In genomic region chr12:59134750-59135149, GRCh38 we compare ENCODE assay signal across 22 cellular contexts.
DNase-seq lines count a peak whose midpoint lies in the region; ATAC-seq, FAIRE-seq and TF ChIP-seq lines count a peak whose summit lies in the region.
"Had no signal": no experiment of that assay in that cellular context is flagged by ENCODE, and none has a peak within 500 bp of the region (broad histone marks: within the 10 kb centered on the region; RNA-seq: fewer than 3 reads in every experiment).

No MANE protein-coding gene starts in this region.

- H4K20me1 ChIP-seq in hepatocyte (ENCODE audit: insufficient read depth, poor library complexity, severe bottlenecking) (no peaks in the 10 kb centered on the region), HepG2 (ENCODE audit: insufficient read depth, low read length) (no peaks in the 10 kb centered on the region)
- H4K20me1 ChIP-seq: BLaER1 treated with 17β-estradiol and CSF1 and Interleukin-3, amounts not matched to agents 10 nM and 100 nM had no signal

- peak overlapping the region; percentile 28 for H3K18ac ChIP-seq in neuronal stem cell (ENCODE audit: low read length)

- no peaks in the 10 kb centered on the region for H3K27me3 ChIP-seq in hepatocyte
- no peaks in the 10 kb centered on the region for H3K27me3 ChIP-seq in HepG2 (ENCODE audit: control insufficient read depth in 1 of 2, insufficient read depth in 2 of 2, low read length in 2 of 2)
- H3K27me3 ChIP-seq in neuronal stem cell (ENCODE audit: control insufficient read depth in 3 of 3, insufficient read depth in 3 of 3, low read depth in 1 of 3, low read length in 3 of 3) = no peaks in the 10 kb centered on the region
- H3K27me3 ChIP-seq in small intestine (ENCODE audit: control insufficient read depth in 2 of 2, insufficient read depth in 2 of 2, low read length in 2 of 2) = no peaks in the 10 kb centered on the region
- H3K27me3 ChIP-seq in left ventricle myocardium inferior (ENCODE audit: low read depth) = no peaks in the 10 kb centered on the region
- H3K27me3 ChIP-seq in foreskin keratinocyte = no peaks in the 10 kb centered on the region
- H3K27me3 ChIP-seq: BE2C; BLaER1 treated with 17β-estradiol and CSF1 and Interleukin-3, amounts not matched to agents 10 nM and 100 nM had no signal

- no peak overlapping the region for H2BK5ac ChIP-seq in neuronal stem cell (ENCODE audit: low read length)

- H3K4me2 ChIP-seq in hepatocyte (no peak overlapping the region), HepG2 (ENCODE audit: low read depth, low read length) (no peak overlapping the region), neuronal stem cell (ENCODE audit: insufficient read depth, low read length, poor library complexity, severe bottlenecking) (no peak overlapping the region)
- H3K4me2 ChIP-seq: A549; BLaER1 treated with 17β-estradiol and CSF1 and Interleukin-3, amounts not matched to agents 10 nM and 100 nM; GM23338 had no signal

- POLR2A ChIA-PET in HepG2 (lab: Yijun Ruan, JAX) = no interaction called here

- H3K79me1 ChIP-seq in neuronal stem cell (ENCODE audit: low read depth, low read length) = no peaks in the 10 kb centered on the region

- DNase-seq in hepatocyte (ENCODE audit: low spot score) = peak; percentile 8
- DNase-seq in HepG2 (ENCODE audit: low spot score) = no peak
- DNase-seq in neuronal stem cell (ENCODE audit: low spot score) = no peak
- peak; percentile 24 for DNase-seq in small intestine
- no peak for DNase-seq in left ventricle myocardium inferior
- DNase-seq in D721Med (ENCODE audit: insufficient read length, low spot score) = no peak
- DNase-seq in foreskin keratinocyte = no peak
- DNase-seq: 8988T; ACHN; AML-193; BE2C; CD4-positive, alpha-beta T cell; CD8-positive, alpha-beta memory T cell; DMS53; DMS79 treated with DMSO at 0.1 percent for 48 hours; GF-D8 had no signal

- H3K79me2 ChIP-seq in hepatocyte = no peaks in the 10 kb centered on the region
- H3K79me2 ChIP-seq in HepG2 (ENCODE audit: insufficient read depth, low read length) = no peaks in the 10 kb centered on the region

- H2AFZ ChIP-seq in hepatocyte (no peak overlapping the region), HepG2 (ENCODE audit: low read length) (no peak overlapping the region), neuronal stem cell (ENCODE audit: low read length) (no peak overlapping the region)
- H2AFZ ChIP-seq: GM23338 had no signal

- ATAC-seq in HepG2 = peak; percentile 60
- no peak for ATAC-seq in foreskin keratinocyte
- ATAC-seq: A549, GM23338 had no signal

- no peak overlapping the region for H3K4ac ChIP-seq in neuronal stem cell (ENCODE audit: low read length)

- H3K27ac ChIP-seq in hepatocyte (no peak overlapping the region), HepG2 (ENCODE audit: extremely low read length, insufficient read depth, low read length) (no peak overlapping the region), neuronal stem cell (replicated peaks; ENCODE audit: low read length) (no peak overlapping the region), small intestine (ENCODE audit: low read depth in 1 of 2, low read length in 1 of 2) (no peak overlapping the region), left ventricle myocardium inferior (replicated peaks) (no peak overlapping the region), foreskin keratinocyte (no peak overlapping the region)
- H3K27ac ChIP-seq: A549; BLaER1 treated with 17β-estradiol and CSF1 and Interleukin-3, amounts not matched to agents 10 nM and 100 nM had no signal

- H3K9me3 ChIP-seq in hepatocyte (ENCODE audit: low read depth) (no peaks in the 10 kb centered on the region), HepG2 (ENCODE audit: low read length) (no peaks in the 10 kb centered on the region), neuronal stem cell (replicated peaks in 1 of 2; ENCODE audit: control insufficient read depth in 2 of 2, insufficient read depth in 1 of 2, low read depth in 1 of 2, low read length in 2 of 2) (no peaks in the 10 kb centered on the region), small intestine (ENCODE audit: control insufficient read depth, low read depth) (no peaks in the 10 kb centered on the region), left ventricle myocardium inferior (replicated peaks) (no peaks in the 10 kb centered on the region)
- H3K9me3 ChIP-seq: A549, BE2C, HAP-1 had no signal

- no peaks in the 10 kb centered on the region for H3K4me1 ChIP-seq in hepatocyte (ENCODE audit: insufficient read depth)
- no peaks in the 10 kb centered on the region for H3K4me1 ChIP-seq in HepG2 (ENCODE audit: insufficient read depth, low read length)
- peaks cover 0 to 5% of the 10 kb centered on the region in 2 donors for H3K4me1 ChIP-seq in neuronal stem cell (ENCODE audit: control insufficient read depth in 2 of 2, insufficient read depth in 1 of 2, low read depth in 1 of 2, low read length in 2 of 2)
- H3K4me1 ChIP-seq in small intestine (ENCODE audit: control insufficient read depth in 2 of 2, insufficient read depth in 1 of 2, low read depth in 1 of 2, low read length in 1 of 2) = no peaks in the 10 kb centered on the region
- no peaks in the 10 kb centered on the region for H3K4me1 ChIP-seq in left ventricle myocardium inferior
- H3K4me1 ChIP-seq in foreskin keratinocyte = no peaks in the 10 kb centered on the region
- H3K4me1 ChIP-seq: A549; BE2C; BLaER1 treated with 17β-estradiol and CSF1 and Interleukin-3, amounts not matched to agents 10 nM and 100 nM; HAP-1 had no signal

- no peak overlapping the region for H2BK15ac ChIP-seq in neuronal stem cell (ENCODE audit: low read length)

- H3K9me2 ChIP-seq in hepatocyte (replicated peaks; ENCODE audit: insufficient read depth) = no peaks in the 10 kb centered on the region

- TF ChIP-seq POLR2A in HepG2 (IDR thresholded peaks at IDR 0.05; ENCODE audit: insufficient read depth in 1 of 2, low read depth in 2 of 2, low read length in 2 of 2) = no peak

- intact Hi-C loops in HepG2 (cut with micrococcal nuclease; ENCODE audit: unreplicated experiment) (no loop called here), left ventricle myocardium inferior (cut with micrococcal nuclease) (no loop called here)

- BruUV-seq in HepG2 (replicated peaks; lab: Mats Ljungman, UMichigan) = no TSS peak

- H3K36me3 ChIP-seq in hepatocyte (replicated peaks; ENCODE audit: insufficient read depth, low read depth) (no peaks in the 10 kb centered on the region), HepG2 (replicated peaks in 1 of 2; ENCODE audit: control insufficient read depth in 1 of 2, insufficient read depth in 2 of 2, low read length in 2 of 2) (no peaks in the 10 kb centered on the region), neuronal stem cell (replicated peaks in 1 of 2; ENCODE audit: control insufficient read depth in 2 of 2, insufficient read depth in 2 of 2, low read length in 2 of 2) (no peaks in the 10 kb centered on the region), small intestine (ENCODE audit: control insufficient read depth in 2 of 2, insufficient read depth in 2 of 2, low read length in 2 of 2) (no peaks in the 10 kb centered on the region), left ventricle myocardium inferior (no peaks in the 10 kb centered on the region)
- H3K36me3 ChIP-seq: BE2C; BLaER1 treated with 17β-estradiol and CSF1 and Interleukin-3, amounts not matched to agents 10 nM and 100 nM; HAP-1 had no signal

- H3K23ac ChIP-seq in neuronal stem cell (ENCODE audit: low read depth, low read length, poor library complexity) = no peak overlapping the region

- peak overlapping the region; percentile 90 for H2AK5ac ChIP-seq in neuronal stem cell (ENCODE audit: low read depth, low read length)

- no peak overlapping the region for H4K91ac ChIP-seq in neuronal stem cell (ENCODE audit: low read depth, low read length, poor library complexity)

- peak overlapping the region; percentile 97 for H2BK12ac ChIP-seq in neuronal stem cell (ENCODE audit: low read length)

- no peak for FAIRE-seq in HepG2 (lab: Jason Lieb, UNC)
- no peak for FAIRE-seq in small intestine (lab: Jason Lieb, UNC)
- no peak for FAIRE-seq in D721Med (lab: Jason Lieb, UNC)
- FAIRE-seq: A549, GM12891, GM18507 had no signal

- H3K9ac ChIP-seq in HepG2 (ENCODE audit: insufficient read depth, low read depth, low read length) (no peak overlapping the region), neuronal stem cell (ENCODE audit: low read depth, low read length, poor library complexity) (no peak overlapping the region)
- H3K9ac ChIP-seq: BLaER1 treated with 17β-estradiol and CSF1 and Interleukin-3, amounts not matched to agents 10 nM and 100 nM had no signal

- H3K4me3 ChIP-seq in hepatocyte (no peak overlapping the region), HepG2 (replicated peaks in 1 of 3; ENCODE audit: insufficient read depth in 1 of 3, low read depth in 2 of 3, low read length in 3 of 3) (no peak overlapping the region), neuronal stem cell (ENCODE audit: low read length in 2 of 2) (no peak overlapping the region), small intestine (ENCODE audit: low read depth in 1 of 2, low read length in 2 of 2) (no peak overlapping the region), left ventricle myocardium inferior (no peak overlapping the region)
- H3K4me3 ChIP-seq: A549; BLaER1 treated with 17β-estradiol and CSF1 and Interleukin-3, amounts not matched to agents 10 nM and 100 nM; GM23338; HAP-1 had no signal

- TF ChIP-seq CTCF in hepatocyte (IDR thresholded peaks at IDR 0.05; ENCODE audit: poor library complexity) = no peak
- TF ChIP-seq CTCF in HepG2 (CRISPR knock-in tag; IDR thresholded peaks at IDR 0.05) = no peak
- TF ChIP-seq CTCF in left ventricle myocardium inferior (IDR thresholded peaks at IDR 0.05; ENCODE audit: borderline replicate concordance) = no peak
- no peak for TF ChIP-seq CTCF in D721Med (IDR thresholded peaks at IDR 0.05; ENCODE audit: insufficient read depth, missing control alignments)
- no peak for TF ChIP-seq CTCF in foreskin keratinocyte (conservative IDR thresholded peaks at IDR 0.05)

- CTCF ChIA-PET in HepG2 (lab: Yijun Ruan, JAX; ENCODE audit: low intra/inter-chr PET ratio, low total read pairs) = no interaction called here

- no peak for TF ChIP-seq RAD21 in HepG2 (CRISPR knock-in tag; IDR thresholded peaks at IDR 0.05)

- H2BK120ac ChIP-seq in neuronal stem cell (ENCODE audit: low read depth, low read length) = no peak overlapping the region

- H4K8ac ChIP-seq in neuronal stem cell (ENCODE audit: low read depth, low read length) = no peak overlapping the region

- in situ Hi-C loops in HepG2 (cut with HindIII; ENCODE audit: extremely low pct_ligation_motif_present, low pct_unique_long_range_greater_than_20kb) = no loop called here

- TF ChIP-seq EP300 in HepG2 (IDR thresholded peaks at IDR 0.05; ENCODE audit: low read depth in 2 of 2, low read length in 2 of 2) (no peak), HepG2 (CRISPR knock-in tag; IDR thresholded peaks at IDR 0.05; ENCODE audit: borderline replicate concordance) (no peak)

- 40% methylated on average over 2 of the region's 2 CpGs for WGBS in hepatocyte (ENCODE audit: low lambda C conversion rate, missing lambda C conversion rate)
- WGBS in HepG2 (ENCODE audit: low lambda C conversion rate) = 0% methylated on average over 1 of the region's 2 CpGs
- no CpG with 5 or more reads among the region's 2 CpGs for WGBS in neuronal stem cell (ENCODE audit: extremely low coverage in 2 of 2, insufficient read length in 2 of 2, insufficient replicate concordance in 1 of 2), 2 donors
- WGBS in small intestine, 3 donors = 4 to 41% (median 13%) methylated on average over 2 of the region's 2 CpGs

- no peak overlapping the region for H3K14ac ChIP-seq in neuronal stem cell (ENCODE audit: low read length)

TF ChIP-seq in HepG2, 621 proteins besides CTCF, POLR2A, EP300 and RAD21 (continues in another document):
- TF ChIP-seq NFIC (IDR thresholded peaks at IDR 0.05; ENCODE audit: low read length) = no peak

Comparison
In these comparisons a context has a peak if more than half of its experiments do, and no peak if none do; other contexts are left out.
1. DNase-seq: peak in hepatocyte (single experiment) and small intestine (single experiment); none in HepG2 (single experiment), neuronal stem cell (single experiment), left ventricle myocardium inferior (single experiment), D721Med (single experiment) and foreskin keratinocyte (0 of 2).